8 cellular contexts compared by ENCODE assay signal in genomic region chr1:2192031-2192995, GRCh38. TPM values are rescaled to one million over a fixed set of nuclear protein-coding genes. Genes with fewer than 3 reads are reported as not detected.
A peak's percentile ranks its signal among the peaks of the same experiment; 100 is the strongest.
DNase-seq lines count a peak whose midpoint lies in the region; ATAC-seq and TF ChIP-seq lines count a peak whose summit lies in the region.

No MANE protein-coding gene starts in this region.

- H3K9me3 ChIP-seq in Caco-2 (no peaks in the 10 kb centered on the region), sigmoid colon (no peaks in the 10 kb centered on the region)

- DNase-seq in Caco-2, result no peak
- DNase-seq in activated CD8-positive, alpha-beta T cell treated with anti-CD3 and anti-CD28 coated beads, Interleukin-2, amount 10 ng/mL, durations not matched to agents 7 days and 5 days, result no peak
- DNase-seq in foreskin fibroblast, result peak; percentile 38 to 76
- DNase-seq in sigmoid colon, result peak; percentile 88
- no peak for DNase-seq in midbrain (lab: John Stamatoyannopoulos, UW)
- no peak for DNase-seq in GM20000 (ENCODE audit: low spot score)

- H3K4me1 Mint-ChIP-seq in Caco-2 (ENCODE audit: low read depth, unreplicated experiment), result no peaks in the 10 kb centered on the region
- H3K4me1 Mint-ChIP-seq in activated CD8-positive, alpha-beta T cell treated with anti-CD3 and anti-CD28 coated beads, Interleukin-2, amount 10 ng/mL, durations not matched to agents 7 days and 5 days (ENCODE audit: low read depth), result peaks cover 30% of the 10 kb centered on the region

- H3K27ac ChIP-seq in sigmoid colon, result peak overlapping the region; percentile 94 to 99 (median 96)

- peaks cover 10% of the 10 kb centered on the region for H3K36me3 Mint-ChIP-seq in Caco-2 (ENCODE audit: insufficient read depth, unreplicated experiment)
- H3K36me3 Mint-ChIP-seq in activated CD8-positive, alpha-beta T cell treated with anti-CD3 and anti-CD28 coated beads, Interleukin-2, amount 10 ng/mL, durations not matched to agents 7 days and 5 days (ENCODE audit: low read depth), result peaks cover 8% of the 10 kb centered on the region

- TF ChIP-seq EP300 in sigmoid colon (IDR thresholded peaks at IDR 0.05), result peak in 1 of 4 donors; percentile 58

- no peak overlapping the region for H3K27ac Mint-ChIP-seq in Caco-2 (ENCODE audit: unreplicated experiment)
- H3K27ac Mint-ChIP-seq in activated CD8-positive, alpha-beta T cell treated with anti-CD3 and anti-CD28 coated beads, Interleukin-2, amount 10 ng/mL, durations not matched to agents 7 days and 5 days, result no peak overlapping the region

- no peak for TF ChIP-seq POLR2A in sigmoid colon (IDR thresholded peaks at IDR 0.05)

- CTCF ChIA-PET in Caco-2 (lab: Charles Lee), result no interaction called here
- CTCF ChIA-PET in activated CD8-positive, alpha-beta T cell treated with anti-CD3 and anti-CD28 coated beads, Interleukin-2, amount 10 ng/mL, durations not matched to agents 7 days and 5 days (lab: Charles Lee), result interaction anchor here (0.7 to 2.3 kb wide), 4 partner anchors 17 to 817 kb away, joined by 3 to 8 read pairs (median 3); no protein-coding TSS in a partner anchor

- no peak overlapping the region for H3K4me3 ChIP-seq in Caco-2 (ENCODE audit: low read depth, low read length)
- H3K4me3 ChIP-seq in foreskin fibroblast (ENCODE audit: low read depth in 1 of 2, low read length in 2 of 2), result peak overlapping the region in 1 of 2 donors; percentile 3
- peak overlapping the region in 1 of 4 donors; percentile 28 for H3K4me3 ChIP-seq in sigmoid colon

- H3K4me3 Mint-ChIP-seq in Caco-2 (ENCODE audit: unreplicated experiment), result peak overlapping the region; percentile 46
- H3K4me3 Mint-ChIP-seq in activated CD8-positive, alpha-beta T cell treated with anti-CD3 and anti-CD28 coated beads, Interleukin-2, amount 10 ng/mL, durations not matched to agents 7 days and 5 days, result peak overlapping the region; percentile 18

- no peak for ATAC-seq in activated CD8-positive, alpha-beta T cell treated with anti-CD3 and anti-CD28 coated beads, Interleukin-2, amount 10 ng/mL, durations not matched to agents 7 days and 5 days
- ATAC-seq in HG03095 (IDR thresholded peaks at IDR 0.05; ENCODE audit: unreplicated experiment) (no peak), GM21447 (IDR thresholded peaks at IDR 0.05; ENCODE audit: unreplicated experiment) (no peak)

- POLR2A ChIA-PET in Caco-2 (lab: Charles Lee), result no interaction called here
- POLR2A ChIA-PET in activated CD8-positive, alpha-beta T cell treated with anti-CD3 and anti-CD28 coated beads, Interleukin-2, amount 10 ng/mL, durations not matched to agents 7 days and 5 days (lab: Charles Lee), result interaction anchor here (1.0 to 1.2 kb wide), 3 partner anchors 199 to 340 kb away, joined by 3 to 4 read pairs (median 3); partner anchors contain the start of genes MORN1 and RER1

- intact Hi-C loops in Caco-2 (cut with micrococcal nuclease; ENCODE audit: unreplicated experiment) (no loop called here), sigmoid colon (cut with DNase I) (loop anchor here (5.0 kb wide), 1 partner anchor 200 kb away; the partner anchor contains the start of genes MORN1 and RER1)

- no peaks in the 10 kb centered on the region for H3K27me3 ChIP-seq in Caco-2 (replicated peaks; ENCODE audit: control insufficient read depth, insufficient read depth, low read length)
- H3K27me3 ChIP-seq in sigmoid colon, result no peaks in the 10 kb centered on the region

- WGBS in sigmoid colon, 2 donors, result 80 to 86% methylated on average over 30 of the region's 30 CpGs

- no peaks in the 10 kb centered on the region for H3K9me3 Mint-ChIP-seq in Caco-2 (ENCODE audit: unreplicated experiment)
- no peaks in the 10 kb centered on the region for H3K9me3 Mint-ChIP-seq in activated CD8-positive, alpha-beta T cell treated with anti-CD3 and anti-CD28 coated beads, Interleukin-2, amount 10 ng/mL, durations not matched to agents 7 days and 5 days (ENCODE audit: insufficient read depth)

- no peaks in the 10 kb centered on the region for H3K27me3 Mint-ChIP-seq in Caco-2 (ENCODE audit: insufficient read depth, unreplicated experiment)
- H3K27me3 Mint-ChIP-seq in activated CD8-positive, alpha-beta T cell treated with anti-CD3 and anti-CD28 coated beads, Interleukin-2, amount 10 ng/mL, durations not matched to agents 7 days and 5 days (ENCODE audit: low read depth), result no peaks in the 10 kb centered on the region

- H3K4me1 ChIP-seq in Caco-2, result peaks cover 15% of the 10 kb centered on the region
- peaks cover 0 to 61% (median 54%) of the 10 kb centered on the region in 4 donors for H3K4me1 ChIP-seq in sigmoid colon

- TSS peak; percentile 39 for BruUV-seq in Caco-2 (replicated peaks; lab: Mats Ljungman, UMichigan)

- TF ChIP-seq CTCF in Caco-2 (IDR thresholded peaks at IDR 0.05; ENCODE audit: insufficient read depth in 1 of 2, low read depth in 1 of 2, low read length in 1 of 2, severe bottlenecking in 1 of 2, unreplicated experiment in 1 of 2), result no peak
- no peak for TF ChIP-seq CTCF in foreskin fibroblast (IDR thresholded peaks at IDR 0.05; ENCODE audit: low read depth, low read length)
- no peak for TF ChIP-seq CTCF in sigmoid colon (IDR thresholded peaks at IDR 0.05)
- TF ChIP-seq CTCF in GM20000 (IDR thresholded peaks at IDR 0.05; ENCODE audit: extremely low read depth, missing control alignments), result no peak

- H3K36me3 ChIP-seq in Caco-2 (ENCODE audit: control insufficient read depth, insufficient read depth, low read length), result no peaks in the 10 kb centered on the region; the same call in 1 of the 2 replicates
- no peaks in the 10 kb centered on the region for H3K36me3 ChIP-seq in sigmoid colon

RNA-seq across cellular contexts. Expression of gene FAAP20, which starts 2.3 kb away (rescaled TPM):
- 62.5 and 72.4 TPM in 2 replicates for total RNA-seq in Caco-2 (2022)
- total RNA-seq in activated CD8-positive, alpha-beta T cell treated with anti-CD3 and anti-CD28 coated beads, Interleukin-2, amount 10 ng/mL, durations not matched to agents 7 days and 5 days, result 10 to 100 TPM; 69.7 to 74.4 TPM
- total RNA-seq in sigmoid colon, result 10 to 100 TPM; 33.8 to 49.5 (median 39.6) TPM
- 10 to 100 TPM; 28.4 to 58.0 (median 56.5) TPM for polyA plus RNA-seq in sigmoid colon

RNA-seq across cellular contexts. Expression of gene SKI, which starts 35.8 kb away (rescaled TPM):
- 38.2 and 39.8 TPM in 2 replicates for total RNA-seq in Caco-2 (2022)
- 10 to 100 TPM; 41.2 to 41.4 TPM for total RNA-seq in activated CD8-positive, alpha-beta T cell treated with anti-CD3 and anti-CD28 coated beads, Interleukin-2, amount 10 ng/mL, durations not matched to agents 7 days and 5 days
- 10 to 100 TPM; 18.9 to 50.4 (median 26.9) TPM for total RNA-seq in sigmoid colon
- 10 to 100 TPM in 1 of 3 donors, 1 to 10 TPM in 2; 5.8 to 20.0 (median 6.6) TPM for polyA plus RNA-seq in sigmoid colon

Comparison
In these comparisons a context has a peak if more than half of its experiments do, and no peak if none do; other contexts are left out.
1. DNase-seq: peak in foreskin fibroblast (2 of 2) and sigmoid colon (single experiment); none in Caco-2 (0 of 2), activated CD8-positive, alpha-beta T cell treated with anti-CD3 and anti-CD28 coated beads, Interleukin-2, amount 10 ng/mL, durations not matched to agents 7 days and 5 days (single experiment), midbrain (single experiment) and GM20000 (single experiment).